Comparison of ENCODE assay signal across 19 cellular contexts in genomic region chr10:16909961-16910794, GRCh38.
DNase-seq lines count a peak whose midpoint lies in the region; ATAC-seq and TF ChIP-seq lines count a peak whose summit lies in the region.
"Had no signal": no experiment of that assay in that cellular context is flagged by ENCODE, and none has a peak within 500 bp of the region (broad histone marks: within the 10 kb centered on the region; RNA-seq: fewer than 3 reads in every experiment).

No MANE protein-coding gene starts in this region.

- H3F3A ChIP-seq in smooth muscle cell (ENCODE audit: low read depth) = peaks cover 5% of the 10 kb centered on the region

- no peaks in the 10 kb centered on the region for H4K20me1 ChIP-seq in smooth muscle cell (ENCODE audit: low read depth)

- H3K27ac Mint-ChIP-seq in dendritic cell treated with granulocyte-macrophage colony-stimulating factor and Interleukin-4, amounts not matched to agents 40 ng/mL and 50 ng/mL, for 4 days = peak overlapping the region; percentile 82
- H3K27ac Mint-ChIP-seq: activated CD4-positive, alpha-beta memory T cell treated with anti-CD3 and anti-CD28 coated beads for 36 hours; nephron progenitor cell; stimulated activated effector memory CD8-positive, alpha-beta T cell treated with anti-CD3 and anti-CD28 coated beads, Interleukin-12 subunit alpha, Interleukin-12 subunit beta, amount 100 ng/mL, for 72 hours had no signal

- peaks cover 43% of the 10 kb centered on the region for H3K4me1 Mint-ChIP-seq in dendritic cell treated with granulocyte-macrophage colony-stimulating factor and Interleukin-4, amounts not matched to agents 40 ng/mL and 50 ng/mL, for 4 days (ENCODE audit: low read depth)

- no peak overlapping the region for H3K9ac ChIP-seq in smooth muscle cell (ENCODE audit: low read depth)

- intact Hi-C loops in dendritic cell treated with granulocyte-macrophage colony-stimulating factor and Interleukin-4, amounts not matched to agents 40 ng/mL and 50 ng/mL, for 4 days (cut with micrococcal nuclease) = loop anchor here (5.0 kb wide), 1 partner anchor 112 kb away; no protein-coding TSS in a partner anchor

- ATAC-seq in omental fat pad (ENCODE audit: low FRiP score) = no peak
- ATAC-seq: stimulated activated effector memory CD8-positive, alpha-beta T cell treated with anti-CD3 and anti-CD28 coated beads, Interleukin-12 subunit alpha, Interleukin-12 subunit beta, amount 100 ng/mL, for 72 hours had no signal

- WGBS in smooth muscle cell (ENCODE audit: low lambda C conversion rate) = 64% methylated on average over 4 of the region's 4 CpGs

- H3K27me3 ChIP-seq in smooth muscle cell (ENCODE audit: low read depth) = no peaks in the 10 kb centered on the region
- H3K27me3 ChIP-seq in right atrium auricular region = no peaks in the 10 kb centered on the region
- H3K27me3 ChIP-seq: tibial artery had no signal

- peak overlapping the region; percentile 79 for H3K27ac ChIP-seq in smooth muscle cell (ENCODE audit: low read depth)
- H3K27ac ChIP-seq in right atrium auricular region = no peak overlapping the region
- H3K27ac ChIP-seq: 22Rv1, C4-2B, SK-N-MC, tibial artery had no signal

- peak overlapping the region; percentile 52 for H2AFZ ChIP-seq in smooth muscle cell (ENCODE audit: low read depth)

- no peaks in the 10 kb centered on the region for H3K36me3 Mint-ChIP-seq in dendritic cell treated with granulocyte-macrophage colony-stimulating factor and Interleukin-4, amounts not matched to agents 40 ng/mL and 50 ng/mL, for 4 days (ENCODE audit: low read depth)
- H3K36me3 Mint-ChIP-seq: stimulated activated effector memory CD8-positive, alpha-beta T cell treated with anti-CD3 and anti-CD28 coated beads, Interleukin-12 subunit alpha, Interleukin-12 subunit beta, amount 100 ng/mL, for 72 hours had no signal

- peak overlapping the region; percentile 38 for H3K4me3 Mint-ChIP-seq in dendritic cell treated with granulocyte-macrophage colony-stimulating factor and Interleukin-4, amounts not matched to agents 40 ng/mL and 50 ng/mL, for 4 days
- H3K4me3 Mint-ChIP-seq: activated CD4-positive, alpha-beta memory T cell treated with anti-CD3 and anti-CD28 coated beads for 36 hours; activated naive CD8-positive, alpha-beta T cell treated with anti-CD3 and anti-CD28 coated beads, Interleukin-2, amount 10 ng/mL, durations not matched to agents 7 days and 5 days; nephron progenitor cell; stimulated activated effector memory CD8-positive, alpha-beta T cell treated with anti-CD3 and anti-CD28 coated beads, Interleukin-12 subunit alpha, Interleukin-12 subunit beta, amount 100 ng/mL, for 72 hours had no signal

- H3K9me3 Mint-ChIP-seq in dendritic cell treated with granulocyte-macrophage colony-stimulating factor and Interleukin-4, amounts not matched to agents 40 ng/mL and 50 ng/mL, for 4 days = peaks cover 13% of the 10 kb centered on the region
- H3K9me3 Mint-ChIP-seq: activated CD4-positive, alpha-beta memory T cell treated with anti-CD3 and anti-CD28 coated beads for 36 hours; activated naive CD8-positive, alpha-beta T cell treated with anti-CD3 and anti-CD28 coated beads, Interleukin-2, amount 10 ng/mL, durations not matched to agents 7 days and 5 days; stimulated activated effector memory CD8-positive, alpha-beta T cell treated with anti-CD3 and anti-CD28 coated beads, Interleukin-12 subunit alpha, Interleukin-12 subunit beta, amount 100 ng/mL, for 72 hours had no signal

- H3K4me3 ChIP-seq in smooth muscle cell (no peak overlapping the region), right atrium auricular region (no peak overlapping the region)
- H3K4me3 ChIP-seq: SK-N-MC, tibial artery had no signal

- no peaks in the 10 kb centered on the region for H3K9me3 ChIP-seq in smooth muscle cell (replicated peaks; ENCODE audit: low read depth)
- H3K9me3 ChIP-seq in right atrium auricular region = no peaks in the 10 kb centered on the region
- H3K9me3 ChIP-seq: tibial artery had no signal

- H3K79me2 ChIP-seq in smooth muscle cell (ENCODE audit: low read depth) = no peaks in the 10 kb centered on the region

- H3K36me3 ChIP-seq in smooth muscle cell (ENCODE audit: low read depth) (no peaks in the 10 kb centered on the region), right atrium auricular region (no peaks in the 10 kb centered on the region)
- H3K36me3 ChIP-seq: tibial artery had no signal

- peaks cover 4% of the 10 kb centered on the region for H3K27me3 Mint-ChIP-seq in dendritic cell treated with granulocyte-macrophage colony-stimulating factor and Interleukin-4, amounts not matched to agents 40 ng/mL and 50 ng/mL, for 4 days
- H3K27me3 Mint-ChIP-seq: activated CD4-positive, alpha-beta memory T cell treated with anti-CD3 and anti-CD28 coated beads for 36 hours had no signal

- H3K4me1 ChIP-seq in smooth muscle cell (ENCODE audit: low read depth) (peaks cover 14% of the 10 kb centered on the region), right atrium auricular region (no peaks in the 10 kb centered on the region)

- TF ChIP-seq CTCF in smooth muscle cell (IDR thresholded peaks at IDR 0.05; ENCODE audit: borderline replicate concordance, insufficient read depth, poor library complexity, severe bottlenecking) (no peak), right atrium auricular region (IDR thresholded peaks at IDR 0.05) (no peak), omental fat pad (IDR thresholded peaks at IDR 0.05) (no peak)

- DNase-seq in SIG-M5 treated with dmso at 0.1 percent for 504 hours (lab: John Stamatoyannopoulos, UW; ENCODE audit: unreplicated experiment) = peak; percentile 56
- DNase-seq in SIG-M5 (lab: John Stamatoyannopoulos, UW) = no peak
- peak; percentile 71 for DNase-seq in OCI-M1 (lab: John Stamatoyannopoulos, UW)
- DNase-seq in smooth muscle cell (lab: John Stamatoyannopoulos, UW; ENCODE audit: unreplicated experiment) = no peak
- no peak for DNase-seq in right atrium auricular region (ENCODE audit: low spot score)
- DNase-seq in omental fat pad (ENCODE audit: low spot score) = no peak
- no peak for DNase-seq in AG20443 (ENCODE audit: low spot score)
- DNase-seq: activated CD4-positive, alpha-beta memory T cell treated with anti-CD3 and anti-CD28 coated beads for 36 hours; activated naive CD8-positive, alpha-beta T cell treated with anti-CD3 and anti-CD28 coated beads, Interleukin-2, amount 10 ng/mL, durations not matched to agents 7 days and 5 days; DMS53; effector CD8-positive, alpha-beta T cell; NCI-H345; nephron progenitor cell; tibial artery had no signal

- peak overlapping the region; percentile 33 for H3K4me2 ChIP-seq in smooth muscle cell

Comparison
In these comparisons a context has a peak if more than half of its experiments do, and no peak if none do; other contexts are left out.
1. DNase-seq: peak in SIG-M5 treated with dmso at 0.1 percent for 504 hours (single experiment) and OCI-M1 (single experiment); none in SIG-M5 (single experiment), smooth muscle cell (single experiment), right atrium auricular region (single experiment), omental fat pad (single experiment) and AG20443 (single experiment).